19 cellular contexts compared by ENCODE assay signal in the genomic region with DNA sequence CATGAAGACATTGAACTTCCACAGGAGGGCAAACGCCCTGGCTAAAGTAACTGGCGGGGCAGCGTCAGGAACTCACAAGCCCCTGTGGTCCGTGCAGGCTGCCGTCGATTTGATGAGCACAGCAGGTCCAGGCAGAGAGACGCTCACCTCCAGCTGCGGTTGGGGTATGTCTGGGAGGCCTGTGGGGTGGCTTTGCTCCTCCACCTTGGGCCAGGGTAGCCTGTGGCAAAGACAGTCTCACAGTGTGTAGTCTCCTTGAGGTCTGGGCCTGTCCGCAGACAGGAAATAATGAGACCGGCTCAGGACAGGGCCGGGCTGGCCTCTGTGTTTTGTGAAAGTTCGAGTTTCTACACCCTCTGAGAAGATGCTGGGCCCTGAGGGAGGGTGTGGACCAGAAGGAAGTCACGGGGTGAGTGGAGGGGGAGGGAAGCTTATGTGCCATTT.
A peak's percentile ranks its signal among the peaks of the same experiment; 100 is the strongest.
DNase-seq lines count a peak whose midpoint lies in the region; ATAC-seq and TF ChIP-seq lines count a peak whose summit lies in the region.
"Had no signal": no experiment of that assay in that cellular context is flagged by ENCODE, and none has a peak within 500 bp of the region (broad histone marks: within the 10 kb centered on the region; RNA-seq: fewer than 3 reads in every experiment).

No MANE protein-coding gene starts in this region.

- ATAC-seq in activated CD4-positive, CD25-positive, alpha-beta regulatory T cell treated with anti-CD3 and anti-CD28 coated beads, Interleukin-2, amount 50 U/mL, for 24 hours: no peak
- ATAC-seq in lower lobe of right lung: peak; percentile 40 to 46
- no peak for ATAC-seq in GM19455 (IDR thresholded peaks at IDR 0.05; ENCODE audit: unreplicated experiment)
- ATAC-seq in HG03442 (IDR thresholded peaks at IDR 0.05; ENCODE audit: unreplicated experiment): no peak
- ATAC-seq: activated T-helper 17 cell treated with anti-CD3 and anti-CD28 coated beads, Interleukin-2, amount 50 U/mL, for 72 hours; effector memory CD8-positive, alpha-beta T cell; T-cell had no signal

- TF ChIP-seq EP300 in suprapubic skin (IDR thresholded peaks at IDR 0.05): no peak

- H3K4me1 ChIP-seq in endodermal cell (ENCODE audit: control insufficient read depth, insufficient read depth, low read length): no peaks in the 10 kb centered on the region
- peaks cover 18% of the 10 kb centered on the region for H3K4me1 ChIP-seq in lower lobe of right lung
- H3K4me1 ChIP-seq in suprapubic skin: peaks cover 29% of the 10 kb centered on the region
- H3K4me1 ChIP-seq: HAP-1 had no signal

- H3K36me3 Mint-ChIP-seq in endodermal cell (ENCODE audit: low read depth): no peaks in the 10 kb centered on the region
- H3K36me3 Mint-ChIP-seq: naive B cell, T-cell had no signal

- H3K4me1 Mint-ChIP-seq in endodermal cell: no peaks in the 10 kb centered on the region
- H3K4me1 Mint-ChIP-seq: CD8-positive, alpha-beta memory T cell had no signal

- H3K4me3 ChIP-seq in endodermal cell (ENCODE audit: low read length): no peak overlapping the region
- H3K4me3 ChIP-seq in lower lobe of right lung: no peak overlapping the region
- no peak overlapping the region for H3K4me3 ChIP-seq in suprapubic skin
- H3K4me3 ChIP-seq: HAP-1 had no signal

- H3K9ac ChIP-seq in endodermal cell (ENCODE audit: extremely low read depth, low read length, poor library complexity, severe bottlenecking): no peak overlapping the region

- no peaks in the 10 kb centered on the region for H3K36me3 ChIP-seq in endodermal cell (ENCODE audit: control insufficient read depth, insufficient read depth, low read length)
- H3K36me3 ChIP-seq in lower lobe of right lung: no peaks in the 10 kb centered on the region
- no peaks in the 10 kb centered on the region for H3K36me3 ChIP-seq in suprapubic skin
- H3K36me3 ChIP-seq: brain microvascular endothelial cell, HAP-1 had no signal

- H3K27ac ChIP-seq in endodermal cell (ENCODE audit: low read depth, low read length) (no peak overlapping the region), lower lobe of right lung (no peak overlapping the region), suprapubic skin (peak overlapping the region; percentile 76)
- H3K27ac ChIP-seq: 22Rv1, brain microvascular endothelial cell had no signal

- no peaks in the 10 kb centered on the region for H3K9me3 ChIP-seq in endodermal cell (ENCODE audit: control insufficient read depth, low read length)
- H3K9me3 ChIP-seq in lower lobe of right lung: no peaks in the 10 kb centered on the region
- no peaks in the 10 kb centered on the region for H3K9me3 ChIP-seq in suprapubic skin
- H3K9me3 ChIP-seq: HAP-1 had no signal

- intact Hi-C loops in lower lobe of right lung (cut with DNase I): no loop called here

- no peak overlapping the region for H3K27ac Mint-ChIP-seq in endodermal cell
- H3K27ac Mint-ChIP-seq: activated T-helper 17 cell treated with anti-CD3 and anti-CD28 coated beads, Interleukin-2, amount 50 U/mL, for 72 hours; effector memory CD8-positive, alpha-beta T cell; naive B cell; T-cell had no signal

- DNase-seq in activated CD4-positive, CD25-positive, alpha-beta regulatory T cell treated with anti-CD3 and anti-CD28 coated beads, Interleukin-2, amount 50 U/mL, for 72 hours: peak; percentile 23
- peak; percentile 50 for DNase-seq in endodermal cell
- peak; percentile 62 for DNase-seq in lower lobe of right lung
- peak in 1 of 2 donors; percentile 77 for DNase-seq in suprapubic skin (ENCODE audit: low spot score in 2 of 2)
- DNase-seq in NCI-H774 (lab: John Stamatoyannopoulos, UW): no peak
- DNase-seq: brain microvascular endothelial cell; CD8-positive, alpha-beta memory T cell; effector memory CD8-positive, alpha-beta T cell; naive B cell; NCI-H1105 treated with DMSO at 0.1 percent for 48 hours; NCI-H446; stimulated activated naive CD4-positive, alpha-beta T cell had no signal

- TF ChIP-seq POLR2A in suprapubic skin (IDR thresholded peaks at IDR 0.05): no peak

- H3K4me3 Mint-ChIP-seq in endodermal cell: no peak overlapping the region
- H3K4me3 Mint-ChIP-seq: activated T-helper 17 cell treated with anti-CD3 and anti-CD28 coated beads, Interleukin-2, amount 50 U/mL, for 72 hours; CD8-positive, alpha-beta memory T cell; effector memory CD8-positive, alpha-beta T cell; T-cell had no signal

- 84 to 93% methylated on average over 10 to 13 of the region's 13 CpGs for WGBS in endodermal cell (ENCODE audit: insufficient coverage in 1 of 2, insufficient read length in 1 of 2), 2 experiments
- 76% methylated on average over 13 of the region's 13 CpGs for WGBS in suprapubic skin

- H3K27me3 Mint-ChIP-seq in endodermal cell (ENCODE audit: insufficient read depth): no peaks in the 10 kb centered on the region
- H3K27me3 Mint-ChIP-seq: activated T-helper 17 cell treated with anti-CD3 and anti-CD28 coated beads, Interleukin-2, amount 50 U/mL, for 72 hours; effector memory CD8-positive, alpha-beta T cell; T-cell had no signal

- no peaks in the 10 kb centered on the region for H3K9me3 Mint-ChIP-seq in endodermal cell
- H3K9me3 Mint-ChIP-seq: activated T-helper 17 cell treated with anti-CD3 and anti-CD28 coated beads, Interleukin-2, amount 50 U/mL, for 72 hours; CD8-positive, alpha-beta memory T cell; effector memory CD8-positive, alpha-beta T cell had no signal

- no peaks in the 10 kb centered on the region for H3K27me3 ChIP-seq in endodermal cell (ENCODE audit: control insufficient read depth, insufficient read depth, low read length, poor library complexity, severe bottlenecking)
- H3K27me3 ChIP-seq in lower lobe of right lung (ENCODE audit: low read depth): no peaks in the 10 kb centered on the region
- H3K27me3 ChIP-seq in suprapubic skin: no peaks in the 10 kb centered on the region
- H3K27me3 ChIP-seq: brain microvascular endothelial cell had no signal

- no peak for TF ChIP-seq CTCF in endodermal cell (conservative IDR thresholded peaks at IDR 0.05)
- TF ChIP-seq CTCF in lower lobe of right lung (IDR thresholded peaks at IDR 0.05): no peak
- TF ChIP-seq CTCF in suprapubic skin (IDR thresholded peaks at IDR 0.05): no peak

Comparison
In these comparisons a context has a peak if more than half of its experiments do, and no peak if none do; other contexts are left out.
1. ATAC-seq: peak in lower lobe of right lung (2 of 2); none in activated CD4-positive, CD25-positive, alpha-beta regulatory T cell treated with anti-CD3 and anti-CD28 coated beads, Interleukin-2, amount 50 U/mL, for 24 hours (0 of 2), GM19455 (single experiment) and HG03442 (single experiment).